In the genomic region with DNA sequence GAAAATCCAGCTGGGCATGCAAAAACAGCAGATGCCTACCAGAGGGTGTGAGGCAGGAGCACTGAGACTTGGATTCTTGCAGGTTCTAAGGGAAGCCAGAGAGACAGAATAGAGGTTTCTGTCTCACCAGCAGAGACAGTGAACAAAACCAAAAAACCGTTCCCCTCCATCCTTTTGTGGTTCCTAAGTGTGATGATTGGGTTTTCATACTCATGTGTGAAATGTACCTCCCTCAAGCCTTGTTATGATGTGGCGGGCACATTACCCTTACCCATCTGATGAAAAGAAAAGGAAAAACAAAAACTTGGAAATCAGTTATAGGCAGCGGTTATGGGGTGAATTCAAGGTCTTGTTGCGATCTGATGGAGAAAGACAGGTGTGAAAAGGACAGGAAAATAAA, we compare ENCODE assay signal across 20 cellular contexts.
A peak's percentile ranks its signal among the peaks of the same experiment; 100 is the strongest.
DNase-seq lines count a peak whose midpoint lies in the region; ATAC-seq and TF ChIP-seq lines count a peak whose summit lies in the region.
"Had no signal": no experiment of that assay in that cellular context is flagged by ENCODE, and none has a peak within 500 bp of the region (broad histone marks: within the 10 kb centered on the region; RNA-seq: fewer than 3 reads in every experiment).

No MANE protein-coding gene starts in this region.

- H3K36me3 Mint-ChIP-seq in CD8-positive, alpha-beta T cell, result no peaks in the 10 kb centered on the region
- H3K36me3 Mint-ChIP-seq in central memory CD8-positive, alpha-beta T cell (ENCODE audit: insufficient read depth), result no peaks in the 10 kb centered on the region
- no peaks in the 10 kb centered on the region for H3K36me3 Mint-ChIP-seq in natural killer cell
- no peaks in the 10 kb centered on the region for H3K36me3 Mint-ChIP-seq in stimulated activated effector memory CD8-positive, alpha-beta T cell treated with anti-CD3 and anti-CD28 coated beads, Interleukin-12 subunit alpha, Interleukin-12 subunit beta, amount 100 ng/mL, for 72 hours
- H3K36me3 Mint-ChIP-seq: IgD-negative memory B cell had no signal

- H3K9me3 ChIP-seq in CD8-positive, alpha-beta T cell (ENCODE audit: low read length), result no peaks in the 10 kb centered on the region
- H3K9me3 ChIP-seq: A549 had no signal

- no peaks in the 10 kb centered on the region for H3K27me3 ChIP-seq in CD8-positive, alpha-beta T cell (ENCODE audit: insufficient read depth, low read length)

- TF ChIP-seq CTCF in CD8-positive, alpha-beta T cell (IDR thresholded peaks at IDR 0.05), result no peak
- no peak for TF ChIP-seq CTCF in natural killer cell (IDR thresholded peaks at IDR 0.05)

- H3K4me3 Mint-ChIP-seq in CD8-positive, alpha-beta T cell, result no peak overlapping the region
- peak overlapping the region; percentile 66 for H3K4me3 Mint-ChIP-seq in central memory CD8-positive, alpha-beta T cell
- no peak overlapping the region for H3K4me3 Mint-ChIP-seq in natural killer cell
- H3K4me3 Mint-ChIP-seq in stimulated activated effector memory CD8-positive, alpha-beta T cell treated with anti-CD3 and anti-CD28 coated beads, Interleukin-12 subunit alpha, Interleukin-12 subunit beta, amount 100 ng/mL, for 72 hours, result peak overlapping the region; percentile 23
- H3K4me3 Mint-ChIP-seq: CD4-positive, alpha-beta T cell; H9 had no signal

- no peaks in the 10 kb centered on the region for H3K9me3 Mint-ChIP-seq in CD8-positive, alpha-beta T cell
- H3K9me3 Mint-ChIP-seq in central memory CD8-positive, alpha-beta T cell, result peaks cover 3% of the 10 kb centered on the region
- H3K9me3 Mint-ChIP-seq in natural killer cell, result no peaks in the 10 kb centered on the region
- H3K9me3 Mint-ChIP-seq in stimulated activated effector memory CD8-positive, alpha-beta T cell treated with anti-CD3 and anti-CD28 coated beads, Interleukin-12 subunit alpha, Interleukin-12 subunit beta, amount 100 ng/mL, for 72 hours, result no peaks in the 10 kb centered on the region
- H3K9me3 Mint-ChIP-seq: CD4-positive, alpha-beta T cell; H9; IgD-negative memory B cell had no signal

- intact Hi-C loops in CD8-positive, alpha-beta T cell (cut with DNase I, micrococcal nuclease), result no loop called here
- intact Hi-C loops in natural killer cell (cut with micrococcal nuclease), result no loop called here

- DNase-seq in CD8-positive, alpha-beta T cell, result no peak
- DNase-seq in central memory CD8-positive, alpha-beta T cell (ENCODE audit: low spot score in 2 of 2), result peak in 1 of 2 donors; percentile 20
- no peak for DNase-seq in natural killer cell
- no peak for DNase-seq in stimulated activated effector memory CD8-positive, alpha-beta T cell treated with anti-CD3 and anti-CD28 coated beads, Interleukin-12 subunit alpha, Interleukin-12 subunit beta, amount 100 ng/mL, for 72 hours (ENCODE audit: low spot score in 2 of 2)
- no peak for DNase-seq in activated CD4-positive, CD25-positive, alpha-beta regulatory T cell treated with anti-CD3 and anti-CD28 coated beads, Interleukin-2, amount 50 U/mL, for 72 hours
- no peak for DNase-seq in Kasumi-1 (lab: John Stamatoyannopoulos, UW)
- DNase-seq: AML-193; Calu3; CD4-positive, alpha-beta T cell; DMS79 treated with DMSO at 0.1 percent for 48 hours; GF-D8; GOT3; H9 had no signal

- H3K4me1 Mint-ChIP-seq in CD8-positive, alpha-beta T cell (ENCODE audit: low read depth), result peaks cover 3% of the 10 kb centered on the region
- H3K4me1 Mint-ChIP-seq in central memory CD8-positive, alpha-beta T cell, result peaks cover 69% of the 10 kb centered on the region
- H3K4me1 Mint-ChIP-seq in natural killer cell, result peaks cover 21 to 35% of the 10 kb centered on the region in 2 donors
- peaks cover 29% of the 10 kb centered on the region for H3K4me1 Mint-ChIP-seq in stimulated activated effector memory CD8-positive, alpha-beta T cell treated with anti-CD3 and anti-CD28 coated beads, Interleukin-12 subunit alpha, Interleukin-12 subunit beta, amount 100 ng/mL, for 72 hours
- H3K4me1 Mint-ChIP-seq: IgD-negative memory B cell had no signal

- peak; percentile 29 for ATAC-seq in CD8-positive, alpha-beta T cell
- ATAC-seq in central memory CD8-positive, alpha-beta T cell (replicated peaks; ENCODE audit: extremely low read depth, poor library complexity, severe bottlenecking), result peak; percentile 24
- peak in 2 of 3 donors; percentile 17 to 23 for ATAC-seq in natural killer cell
- peak; percentile 71 for ATAC-seq in stimulated activated effector memory CD8-positive, alpha-beta T cell treated with anti-CD3 and anti-CD28 coated beads, Interleukin-12 subunit alpha, Interleukin-12 subunit beta, amount 100 ng/mL, for 72 hours
- ATAC-seq in GM21528 (IDR thresholded peaks at IDR 0.05; ENCODE audit: low FRiP score, unreplicated experiment), result no peak
- ATAC-seq: A549, HepG2 had no signal

- peaks cover 4% of the 10 kb centered on the region for H3K4me1 ChIP-seq in CD8-positive, alpha-beta T cell (ENCODE audit: insufficient read depth, low read length)
- H3K4me1 ChIP-seq: A549 had no signal

- peaks cover 5% of the 10 kb centered on the region for H3K27me3 Mint-ChIP-seq in CD8-positive, alpha-beta T cell (ENCODE audit: low read depth)
- H3K27me3 Mint-ChIP-seq in central memory CD8-positive, alpha-beta T cell, result no peaks in the 10 kb centered on the region
- H3K27me3 Mint-ChIP-seq in natural killer cell (ENCODE audit: low read depth in 2 of 2), result peaks cover 14 to 26% of the 10 kb centered on the region in 2 donors

- no peak overlapping the region for H3K27ac ChIP-seq in CD8-positive, alpha-beta T cell (ENCODE audit: low read depth, low read length)
- H3K27ac ChIP-seq: 22Rv1, A549, C4-2B, KMS-11 had no signal

- H3K27ac Mint-ChIP-seq in CD8-positive, alpha-beta T cell, result peak overlapping the region; percentile 34
- peak overlapping the region; percentile 87 for H3K27ac Mint-ChIP-seq in central memory CD8-positive, alpha-beta T cell (ENCODE audit: low read depth)
- H3K27ac Mint-ChIP-seq in natural killer cell, result peak overlapping the region in 1 of 2 donors; percentile 47
- no peak overlapping the region for H3K27ac Mint-ChIP-seq in stimulated activated effector memory CD8-positive, alpha-beta T cell treated with anti-CD3 and anti-CD28 coated beads, Interleukin-12 subunit alpha, Interleukin-12 subunit beta, amount 100 ng/mL, for 72 hours
- H3K27ac Mint-ChIP-seq: CD4-positive, alpha-beta T cell; H9; IgD-negative memory B cell had no signal

- CTCF ChIA-PET in CD8-positive, alpha-beta T cell (lab: Charles Lee), result no interaction called here

- H3K4me3 ChIP-seq in CD8-positive, alpha-beta T cell (ENCODE audit: low read depth, low read length), result no peak overlapping the region
- H3K4me3 ChIP-seq: A549 had no signal

- H3K36me3 ChIP-seq in CD8-positive, alpha-beta T cell (ENCODE audit: insufficient read depth, low read length), result no peaks in the 10 kb centered on the region

- POLR2A ChIA-PET in CD8-positive, alpha-beta T cell (lab: Charles Lee), result no interaction called here

Comparison
In these comparisons a context has a peak if more than half of its experiments do, and no peak if none do; other contexts are left out.
1. H3K4me3 Mint-ChIP-seq: peak in central memory CD8-positive, alpha-beta T cell (single experiment) and stimulated activated effector memory CD8-positive, alpha-beta T cell treated with anti-CD3 and anti-CD28 coated beads, Interleukin-12 subunit alpha, Interleukin-12 subunit beta, amount 100 ng/mL, for 72 hours (single experiment); none in CD8-positive, alpha-beta T cell (single experiment) and natural killer cell (single experiment).